8 cellular contexts compared by ENCODE assay signal in genomic region chr4:114384629-114385028, GRCh38.
DNase-seq lines count a peak whose midpoint lies in the region; ATAC-seq and TF ChIP-seq lines count a peak whose summit lies in the region.

No MANE protein-coding gene starts in this region.

- H3K4me3 ChIP-seq in GM12875 (ENCODE audit: low read depth, low read length) = no peak overlapping the region

- no peak overlapping the region for H3K27ac Mint-ChIP-seq in natural killer cell treated with Interleukin-12 subunit alpha and Interleukin-12 subunit beta and Interleukin-15 and Interleukin-18, amount 100 ng/mL, for 72 hours

- no peak for ATAC-seq in GM21737 (IDR thresholded peaks at IDR 0.05; ENCODE audit: unreplicated experiment)
- no peak for ATAC-seq in natural killer cell treated with Interleukin-12 subunit alpha and Interleukin-12 subunit beta and Interleukin-15 and Interleukin-18, amount 100 ng/mL, for 72 hours

- no peaks in the 10 kb centered on the region for H3K9me3 Mint-ChIP-seq in natural killer cell treated with Interleukin-12 subunit alpha and Interleukin-12 subunit beta and Interleukin-15 and Interleukin-18, amount 100 ng/mL, for 72 hours

- H3K27ac ChIP-seq in RWPE1 = no peak overlapping the region

- in situ Hi-C loops in ACHN (cut with HindIII; ENCODE audit: low pct_ligation_motif_present, low pct_unique_long_range_greater_than_20kb, low sequenced_read_pairs) = no loop called here

- H3K36me3 Mint-ChIP-seq in natural killer cell treated with Interleukin-12 subunit alpha and Interleukin-12 subunit beta and Interleukin-15 and Interleukin-18, amount 100 ng/mL, for 72 hours = no peaks in the 10 kb centered on the region

- peak; percentile 61 for DNase-seq in ACHN
- no peak for DNase-seq in RWPE1 (ENCODE audit: low spot score)
- peak; percentile 31 for DNase-seq in glomerular endothelial cell (ENCODE audit: extremely low read depth, low read depth, low spot score)
- DNase-seq in activated gamma-delta T cell (lab: John Stamatoyannopoulos, UW) = no peak
- no peak for DNase-seq in activated CD4-positive, CD25-positive, alpha-beta regulatory T cell treated with anti-CD3 and anti-CD28 coated beads, Interleukin-2, amount 50 U/mL, for 72 hours
- DNase-seq in natural killer cell treated with Interleukin-12 subunit alpha and Interleukin-12 subunit beta and Interleukin-15 and Interleukin-18, amount 100 ng/mL, for 72 hours (ENCODE audit: low spot score) = no peak

- no peak overlapping the region for H3K4me3 Mint-ChIP-seq in natural killer cell treated with Interleukin-12 subunit alpha and Interleukin-12 subunit beta and Interleukin-15 and Interleukin-18, amount 100 ng/mL, for 72 hours

- no peaks in the 10 kb centered on the region for H3K27me3 Mint-ChIP-seq in natural killer cell treated with Interleukin-12 subunit alpha and Interleukin-12 subunit beta and Interleukin-15 and Interleukin-18, amount 100 ng/mL, for 72 hours

- no peaks in the 10 kb centered on the region for H3K4me1 Mint-ChIP-seq in natural killer cell treated with Interleukin-12 subunit alpha and Interleukin-12 subunit beta and Interleukin-15 and Interleukin-18, amount 100 ng/mL, for 72 hours (ENCODE audit: low read depth in 2 of 2)

- 0 out of 2 replicates have a peak, but pooled peaks have one; percentile 13 for TF ChIP-seq CTCF in GM12875 (IDR thresholded peaks at IDR 0.05; ENCODE audit: borderline replicate concordance, insufficient read depth, low read depth, low read length)
- TF ChIP-seq CTCF in RWPE1 (conservative IDR thresholded peaks at IDR 0.05; ENCODE audit: low read depth) = peak; percentile 69

- POLR2A ChIA-PET in RWPE1 (lab: Yijun Ruan, JAX; ENCODE audit: low non-redundant PET) = no interaction called here

- CTCF ChIA-PET in RWPE1 (lab: Yijun Ruan, JAX) = interaction anchor here (0.6 to 1.5 kb wide), 8 partner anchors 261 to 1278 kb away, joined by 3 to 9 read pairs (median 4); no protein-coding TSS in a partner anchor

Comparison
In these comparisons a context has a peak if more than half of its experiments do, and no peak if none do; other contexts are left out.
1. DNase-seq: peak in ACHN (single experiment) and glomerular endothelial cell (single experiment); none in RWPE1 (single experiment), activated gamma-delta T cell (single experiment), activated CD4-positive, CD25-positive, alpha-beta regulatory T cell treated with anti-CD3 and anti-CD28 coated beads, Interleukin-2, amount 50 U/mL, for 72 hours (single experiment) and natural killer cell treated with Interleukin-12 subunit alpha and Interleukin-12 subunit beta and Interleukin-15 and Interleukin-18, amount 100 ng/mL, for 72 hours (single experiment).